ENCODE assay signal across 1 cellular context in the genomic region with DNA sequence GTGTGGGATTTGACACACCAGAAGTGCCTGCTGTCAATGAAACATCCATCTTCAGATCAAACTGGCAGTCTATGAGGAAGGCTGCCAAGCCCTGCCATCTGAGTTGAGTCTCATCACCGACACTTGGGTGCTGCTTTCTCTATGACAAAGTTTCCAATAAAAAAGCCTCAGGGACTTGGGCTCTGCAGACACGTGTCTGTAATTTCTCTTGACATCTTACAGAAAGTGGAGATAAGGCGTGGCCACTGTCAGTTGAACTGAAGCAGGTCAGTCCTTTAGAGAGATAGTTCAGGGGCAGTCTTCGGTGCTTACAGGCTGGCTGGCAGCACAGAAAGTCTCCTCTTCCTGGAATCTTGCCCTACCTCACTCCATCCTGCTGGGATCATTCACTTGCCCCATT.
TF ChIP-seq lines count a peak whose summit lies in the region.

No MANE protein-coding gene starts in this region.

TF ChIP-seq in IMR-90, 13 proteins besides CTCF, POLR2A, EP300 and RAD21:
- TF ChIP-seq RFX5 (IDR thresholded peaks at IDR 0.05; ENCODE audit: low read depth, low read length) (no peak), MAZ (IDR thresholded peaks at IDR 0.05; ENCODE audit: borderline replicate concordance, low read depth, low read length) (no peak)
TF ChIP-seq in IMR-90: peak in this region for 0.
